ENCODE assay signal across 35 cellular contexts in genomic region chr9:74653437-74654080, GRCh38.
"Had no signal": no experiment of that assay in that cellular context is flagged by ENCODE, and none has a peak within 500 bp of the region (broad histone marks: within the 10 kb centered on the region; RNA-seq: fewer than 3 reads in every experiment).

No MANE protein-coding gene starts in this region.

- H3K4me1 Mint-ChIP-seq: activated CD4-positive, alpha-beta T cell treated with anti-CD3 and anti-CD28 coated beads, Interleukin-2, amount 10 ng/mL, durations not matched to agents 24 days and 14 days; activated naive CD8-positive, alpha-beta T cell treated with anti-CD3 and anti-CD28 coated beads for 36 hours; naive B cell; stimulated activated memory B cell treated with anti-CD40 and anti-IgM and Interleukin-4, amounts not matched to agents 10 μg/mL and 1 μg/mL and 100 μg/mL, for 72 hours; stimulated activated naive CD8-positive, alpha-beta T cell treated with anti-CD3 and anti-CD28 coated beads, Interleukin-15, amount 100 ng/mL, for 72 hours; T-helper 17 cell had no signal

- H3K4me3 ChIP-seq: adrenal gland, body of pancreas, esophagus squamous epithelium, ovary, thyroid gland, upper lobe of left lung, vagina had no signal

- H3K4me3 Mint-ChIP-seq: activated CD4-positive, alpha-beta memory T cell treated with anti-CD3 and anti-CD28 coated beads for 36 hours; activated CD4-positive, alpha-beta T cell treated with anti-CD3 and anti-CD28 coated beads, Interleukin-2, amount 10 ng/mL, durations not matched to agents 24 days and 14 days; activated naive CD4-positive, alpha-beta T cell treated with anti-CD3 and anti-CD28 coated beads for 36 hours; activated naive CD8-positive, alpha-beta T cell treated with anti-CD3 and anti-CD28 coated beads for 36 hours; activated T-helper 1 cell treated with anti-CD3 and anti-CD28 coated beads, Interleukin-12 subunit alpha, Interleukin-12 subunit beta, Interleukin-2, Interleukin-4 antibody, amounts not matched to agents 30 ng/mL and 10 ng/mL and 1 ng/mL, durations not matched to agents 14 hours and 24 hours and 36 hours; naive B cell; nephron progenitor cell; stimulated activated memory B cell treated with anti-CD40 and anti-IgM and Interleukin-4, amounts not matched to agents 10 μg/mL and 1 μg/mL and 100 μg/mL, for 72 hours; stimulated activated naive CD8-positive, alpha-beta T cell treated with anti-CD3 and anti-CD28 coated beads, Interleukin-15, amount 100 ng/mL, for 72 hours; T-helper 17 cell had no signal

- H3K4me1 ChIP-seq: adrenal gland, body of pancreas, esophagus squamous epithelium, thyroid gland, upper lobe of left lung, vagina had no signal

- H3K27me3 Mint-ChIP-seq: activated CD4-positive, alpha-beta memory T cell treated with anti-CD3 and anti-CD28 coated beads for 36 hours had no signal

- H3K9me3 Mint-ChIP-seq: activated CD4-positive, alpha-beta memory T cell treated with anti-CD3 and anti-CD28 coated beads for 36 hours; activated CD4-positive, alpha-beta T cell treated with anti-CD3 and anti-CD28 coated beads, Interleukin-2, amount 10 ng/mL, durations not matched to agents 24 days and 14 days; activated naive CD4-positive, alpha-beta T cell treated with anti-CD3 and anti-CD28 coated beads for 36 hours; activated naive CD8-positive, alpha-beta T cell treated with anti-CD3 and anti-CD28 coated beads for 36 hours; activated T-helper 1 cell treated with anti-CD3 and anti-CD28 coated beads, Interleukin-12 subunit alpha, Interleukin-12 subunit beta, Interleukin-2, Interleukin-4 antibody, amounts not matched to agents 30 ng/mL and 10 ng/mL and 1 ng/mL, durations not matched to agents 14 hours and 24 hours and 36 hours; naive B cell; nephron progenitor cell; stimulated activated memory B cell treated with anti-CD40 and anti-IgM and Interleukin-4, amounts not matched to agents 10 μg/mL and 1 μg/mL and 100 μg/mL, for 72 hours; stimulated activated naive CD8-positive, alpha-beta T cell treated with anti-CD3 and anti-CD28 coated beads, Interleukin-15, amount 100 ng/mL, for 72 hours had no signal

- H3K27me3 ChIP-seq: adrenal gland, body of pancreas, esophagus squamous epithelium, ovary, thyroid gland, upper lobe of left lung, vagina had no signal

- H3K27ac Mint-ChIP-seq: activated CD4-positive, alpha-beta memory T cell treated with anti-CD3 and anti-CD28 coated beads for 36 hours; activated CD4-positive, alpha-beta T cell treated with anti-CD3 and anti-CD28 coated beads, Interleukin-2, amount 10 ng/mL, durations not matched to agents 24 days and 14 days; activated naive CD4-positive, alpha-beta T cell treated with anti-CD3 and anti-CD28 coated beads for 36 hours; activated naive CD8-positive, alpha-beta T cell treated with anti-CD3 and anti-CD28 coated beads for 36 hours; activated T-helper 1 cell treated with anti-CD3 and anti-CD28 coated beads, Interleukin-12 subunit alpha, Interleukin-12 subunit beta, Interleukin-2, Interleukin-4 antibody, amounts not matched to agents 30 ng/mL and 10 ng/mL and 1 ng/mL, durations not matched to agents 14 hours and 24 hours and 36 hours; naive B cell; nephron progenitor cell; stimulated activated memory B cell treated with anti-CD40 and anti-IgM and Interleukin-4, amounts not matched to agents 10 μg/mL and 1 μg/mL and 100 μg/mL, for 72 hours; stimulated activated naive CD8-positive, alpha-beta T cell treated with anti-CD3 and anti-CD28 coated beads, Interleukin-15, amount 100 ng/mL, for 72 hours; T-helper 17 cell had no signal

- H3K36me3 Mint-ChIP-seq: activated CD4-positive, alpha-beta memory T cell treated with anti-CD3 and anti-CD28 coated beads for 36 hours; activated naive CD8-positive, alpha-beta T cell treated with anti-CD3 and anti-CD28 coated beads for 36 hours; naive B cell; stimulated activated memory B cell treated with anti-CD40 and anti-IgM and Interleukin-4, amounts not matched to agents 10 μg/mL and 1 μg/mL and 100 μg/mL, for 72 hours had no signal

- DNase-seq: activated CD4-positive, alpha-beta memory T cell treated with anti-CD3 and anti-CD28 coated beads for 36 hours; activated CD4-positive, alpha-beta T cell treated with anti-CD3 and anti-CD28 coated beads, Interleukin-2, amount 10 ng/mL, durations not matched to agents 24 days and 14 days; activated CD4-positive, CD25-positive, alpha-beta regulatory T cell treated with anti-CD3 and anti-CD28 coated beads, Interleukin-2, amount 50 U/mL, for 72 hours; activated CD8-positive, alpha-beta memory T cell treated with anti-CD3 and anti-CD28 coated beads, Interleukin-2, amount 50 U/mL, for 4 hours; activated effector memory CD4-positive, alpha-beta T cell treated with anti-CD3 and anti-CD28 coated beads, Interleukin-2, amount 50 U/mL, for 16 hours; activated naive CD4-positive, alpha-beta T cell treated with anti-CD3 and anti-CD28 coated beads for 36 hours; activated naive CD8-positive, alpha-beta T cell treated with anti-CD3 and anti-CD28 coated beads for 36 hours; activated T-cell treated with anti-CD3 and anti-CD28 coated beads, Interleukin-2, amount 50 U/mL, for 1 hour; adrenal gland; aorta; body of pancreas; dermis blood vessel endothelial cell; effector CD4-positive, alpha-beta T cell; esophagus squamous epithelium; glutamatergic neuron; islet precursor cell; left ventricle myocardium superior; naive B cell; nephron progenitor cell; ovary; right cardiac atrium; stimulated activated CD4-positive, alpha-beta T cell treated with anti-CD3 and anti-CD28 coated beads, Interleukin-1b, Interleukin-23, amount 100 ng/mL, for 48 hours; stimulated activated CD4-positive, alpha-beta T cell treated with anti-CD3 and anti-CD28 coated beads, Interleukin-4, amount 100 ng/mL, for 4 hours; stimulated activated CD8-positive, alpha-beta memory T cell treated with anti-CD3 and anti-CD28 coated beads, Interleukin-4, amount 100 ng/mL, for 48 hours; stimulated activated naive CD8-positive, alpha-beta T cell treated with anti-CD3 and anti-CD28 coated beads, Interleukin-15, amount 100 ng/mL, for 72 hours; substantia nigra; T-helper 17 cell; T1000; thyroid gland; upper lobe of left lung; WERI-Rb-1 had no signal

- H3K27ac ChIP-seq: adrenal gland, body of pancreas, epithelial cell of prostate, esophagus squamous epithelium, ovary, thyroid gland, upper lobe of left lung, vagina, WERI-Rb-1 had no signal

- ATAC-seq: body of pancreas; left ventricle myocardium superior; right cardiac atrium; stimulated activated memory B cell treated with anti-CD40 and anti-IgM and Interleukin-4, amounts not matched to agents 10 μg/mL and 1 μg/mL and 100 μg/mL, for 72 hours; stimulated activated naive CD8-positive, alpha-beta T cell treated with anti-CD3 and anti-CD28 coated beads, Interleukin-15, amount 100 ng/mL, for 72 hours; T-helper 17 cell had no signal

- H3K36me3 ChIP-seq: adrenal gland, esophagus squamous epithelium, ovary, thyroid gland, upper lobe of left lung, vagina, WERI-Rb-1 had no signal

- H3K9me3 ChIP-seq: adrenal gland, body of pancreas, esophagus squamous epithelium, ovary, thyroid gland, upper lobe of left lung, vagina had no signal
